ENCODE assay signal across 11 cellular contexts in genomic region chr16:89404561-89404960, GRCh38.
DNase-seq lines count a peak whose midpoint lies in the region; ATAC-seq, FAIRE-seq and TF ChIP-seq lines count a peak whose summit lies in the region.
"Had no signal": no experiment of that assay in that cellular context is flagged by ENCODE, and none has a peak within 500 bp of the region (broad histone marks: within the 10 kb centered on the region; RNA-seq: fewer than 3 reads in every experiment).

No MANE protein-coding gene starts in this region.

- H3K4me1 ChIP-seq in HepG2 (ENCODE audit: insufficient read depth, low read length) (peaks cover 68% of the 10 kb centered on the region), right lobe of liver (peaks cover 0 to 29% (median 5%) of the 10 kb centered on the region in 4 donors), left ventricle myocardium inferior (peaks cover 73% of the 10 kb centered on the region), transverse colon (peaks cover 19 to 64% (median 36%) of the 10 kb centered on the region in 4 donors), PC-9 (replicated peaks; ENCODE audit: insufficient read depth) (no peaks in the 10 kb centered on the region)

- POLR2A ChIA-PET in HepG2 (lab: Yijun Ruan, JAX), result no interaction called here
- POLR2A ChIA-PET in PC-9 (lab: Charles Lee; ENCODE audit: unreplicated experiment), result no interaction called here

- intact Hi-C loops in HepG2 (cut with micrococcal nuclease; ENCODE audit: unreplicated experiment) (no loop called here), right lobe of liver (cut with DNase I) (no loop called here), left ventricle myocardium inferior (cut with micrococcal nuclease) (no loop called here), transverse colon (cut with DNase I; ENCODE audit: low total_unique reads) (no loop called here), PC-9 (cut with micrococcal nuclease; ENCODE audit: unreplicated experiment) (no loop called here)
- intact Hi-C loops in activated T-helper 2 cell treated with anti-CD3 and anti-CD28 coated beads, Interferon-gamma antibody, Interleukin-2, Interleukin-4, amounts not matched to agents 10 μg/mL and 5 μg/mL and 100 μg/mL, durations not matched to agents 14 hours and 24 hours and 36 hours (cut with micrococcal nuclease), result no loop called here

- H3K27ac Mint-ChIP-seq in activated T-helper 2 cell treated with anti-CD3 and anti-CD28 coated beads, Interferon-gamma antibody, Interleukin-2, Interleukin-4, amounts not matched to agents 10 μg/mL and 5 μg/mL and 100 μg/mL, durations not matched to agents 14 hours and 24 hours and 36 hours, result peak overlapping the region; percentile 74

- no peaks in the 10 kb centered on the region for H3K27me3 Mint-ChIP-seq in activated T-helper 2 cell treated with anti-CD3 and anti-CD28 coated beads, Interferon-gamma antibody, Interleukin-2, Interleukin-4, amounts not matched to agents 10 μg/mL and 5 μg/mL and 100 μg/mL, durations not matched to agents 14 hours and 24 hours and 36 hours (ENCODE audit: low read depth)

- H3K4me2 ChIP-seq in HepG2 (ENCODE audit: low read depth, low read length), result no peak overlapping the region
- no peak overlapping the region for H3K4me2 ChIP-seq in PC-9

- H2AFZ ChIP-seq in HepG2 (ENCODE audit: low read length) (no peak overlapping the region), PC-9 (no peak overlapping the region)

- TF ChIP-seq CTCF in HepG2 (CRISPR knock-in tag; IDR thresholded peaks at IDR 0.05) (no peak), right lobe of liver (IDR thresholded peaks at IDR 0.05) (no peak), left ventricle myocardium inferior (IDR thresholded peaks at IDR 0.05; ENCODE audit: borderline replicate concordance) (no peak), transverse colon (IDR thresholded peaks at IDR 0.05) (no peak), PC-9 (conservative IDR thresholded peaks at IDR 0.05) (no peak)

- peaks cover 60% of the 10 kb centered on the region for H3K4me1 Mint-ChIP-seq in activated T-helper 2 cell treated with anti-CD3 and anti-CD28 coated beads, Interferon-gamma antibody, Interleukin-2, Interleukin-4, amounts not matched to agents 10 μg/mL and 5 μg/mL and 100 μg/mL, durations not matched to agents 14 hours and 24 hours and 36 hours (ENCODE audit: low read depth)

- peaks cover 36% of the 10 kb centered on the region for H3F3A ChIP-seq in PC-9 (ENCODE audit: insufficient read depth, low read depth)

- no peak overlapping the region for H3K4me3 ChIP-seq in HepG2 (replicated peaks in 1 of 3; ENCODE audit: insufficient read depth in 1 of 3, low read depth in 2 of 3, low read length in 3 of 3)
- H3K4me3 ChIP-seq in right lobe of liver, result no peak overlapping the region
- H3K4me3 ChIP-seq in left ventricle myocardium inferior, result no peak overlapping the region
- H3K4me3 ChIP-seq in transverse colon, result no peak overlapping the region
- no peak overlapping the region for H3K4me3 ChIP-seq in PC-9

- H3K27me3 ChIP-seq in HepG2 (ENCODE audit: control insufficient read depth in 1 of 2, insufficient read depth in 2 of 2, low read length in 2 of 2) (no peaks in the 10 kb centered on the region), right lobe of liver (no peaks in the 10 kb centered on the region), left ventricle myocardium inferior (ENCODE audit: low read depth) (no peaks in the 10 kb centered on the region), transverse colon (no peaks in the 10 kb centered on the region), PC-9 (ENCODE audit: insufficient read depth, low read depth) (no peaks in the 10 kb centered on the region)

- no peak for TF ChIP-seq RAD21 in HepG2 (CRISPR knock-in tag; IDR thresholded peaks at IDR 0.05)

- CTCF ChIA-PET in HepG2 (lab: Yijun Ruan, JAX; ENCODE audit: low intra/inter-chr PET ratio, low total read pairs) (no interaction called here), PC-9 (lab: Charles Lee) (no interaction called here)

- H4K20me1 ChIP-seq in HepG2 (ENCODE audit: insufficient read depth, low read length) (peaks cover 84% of the 10 kb centered on the region), PC-9 (ENCODE audit: insufficient read depth) (peaks cover 90% of the 10 kb centered on the region)

- peaks cover 6 to 7% of the 10 kb centered on the region in 2 experiments; a peak in 3 of 5 replicates for H3K36me3 ChIP-seq in HepG2 (replicated peaks in 1 of 2; ENCODE audit: control insufficient read depth in 1 of 2, insufficient read depth in 2 of 2, low read length in 2 of 2)
- H3K36me3 ChIP-seq in right lobe of liver, result no peaks in the 10 kb centered on the region
- no peaks in the 10 kb centered on the region for H3K36me3 ChIP-seq in left ventricle myocardium inferior
- H3K36me3 ChIP-seq in transverse colon, result no peaks in the 10 kb centered on the region
- H3K36me3 ChIP-seq in PC-9 (ENCODE audit: low read depth), result no peaks in the 10 kb centered on the region

- BruUV-seq in HepG2 (replicated peaks; lab: Mats Ljungman, UMichigan), result TSS peak; percentile 14
- BruUV-seq in PC-9 (replicated peaks; lab: Mats Ljungman, UMichigan), result no TSS peak

- TF ChIP-seq POLR2A in HepG2 (IDR thresholded peaks at IDR 0.05; ENCODE audit: insufficient read depth in 1 of 2, low read depth in 2 of 2, low read length in 2 of 2) (no peak), right lobe of liver (IDR thresholded peaks at IDR 0.05) (no peak), transverse colon (IDR thresholded peaks at IDR 0.05) (no peak)

- in situ Hi-C loops in HepG2 (cut with HindIII; ENCODE audit: extremely low pct_ligation_motif_present, low pct_unique_long_range_greater_than_20kb) (no loop called here), transverse colon (cut with MboI; ENCODE audit: low pct_ligation_motif_present in 1 of 4, low pct_unique_long_range_greater_than_20kb in 1 of 4, low sequenced_read_pairs in 3 of 4) (no loop called here)

- H3K9me2 ChIP-seq in PC-9 (ENCODE audit: insufficient read depth), result no peaks in the 10 kb centered on the region

- H3K9me3 Mint-ChIP-seq in activated T-helper 2 cell treated with anti-CD3 and anti-CD28 coated beads, Interferon-gamma antibody, Interleukin-2, Interleukin-4, amounts not matched to agents 10 μg/mL and 5 μg/mL and 100 μg/mL, durations not matched to agents 14 hours and 24 hours and 36 hours, result no peaks in the 10 kb centered on the region

- ATAC-seq in HepG2, result no peak
- no peak for ATAC-seq in right lobe of liver

- WGBS in HepG2 (ENCODE audit: low lambda C conversion rate), result 95% methylated on average over 8 of the region's 8 CpGs
- WGBS in right lobe of liver (ENCODE audit: insufficient coverage, low coverage, low lambda C conversion rate, missing lambda C conversion rate), result 88% methylated on average over 6 of the region's 8 CpGs
- WGBS in transverse colon (ENCODE audit: low coverage in 1 of 2), 2 donors, result 60 to 76% methylated on average over 1 to 8 of the region's 8 CpGs

- FAIRE-seq in HepG2 (lab: Jason Lieb, UNC), result no peak

- H3K4me3 Mint-ChIP-seq in activated T-helper 2 cell treated with anti-CD3 and anti-CD28 coated beads, Interferon-gamma antibody, Interleukin-2, Interleukin-4, amounts not matched to agents 10 μg/mL and 5 μg/mL and 100 μg/mL, durations not matched to agents 14 hours and 24 hours and 36 hours (ENCODE audit: low read depth), result no peak overlapping the region

- H3K79me2 ChIP-seq in HepG2 (ENCODE audit: insufficient read depth, low read length) (peaks cover 87% of the 10 kb centered on the region), PC-9 (ENCODE audit: low read depth) (peaks cover 88% of the 10 kb centered on the region)

- no peak for TF ChIP-seq EP300 in HepG2 (IDR thresholded peaks at IDR 0.05; ENCODE audit: low read depth in 2 of 2, low read length in 2 of 2)
- no peak for TF ChIP-seq EP300 in HepG2 (CRISPR knock-in tag; IDR thresholded peaks at IDR 0.05; ENCODE audit: borderline replicate concordance)
- no peak for TF ChIP-seq EP300 in transverse colon (IDR thresholded peaks at IDR 0.05; ENCODE audit: low read depth)

- H3K9me3 ChIP-seq in HepG2 (ENCODE audit: low read length) (no peaks in the 10 kb centered on the region), right lobe of liver (no peaks in the 10 kb centered on the region), left ventricle myocardium inferior (replicated peaks) (no peaks in the 10 kb centered on the region), transverse colon (no peaks in the 10 kb centered on the region), PC-9 (ENCODE audit: insufficient read depth, low read depth) (no peaks in the 10 kb centered on the region)

- H3K36me3 Mint-ChIP-seq in activated T-helper 2 cell treated with anti-CD3 and anti-CD28 coated beads, Interferon-gamma antibody, Interleukin-2, Interleukin-4, amounts not matched to agents 10 μg/mL and 5 μg/mL and 100 μg/mL, durations not matched to agents 14 hours and 24 hours and 36 hours (ENCODE audit: low read depth), result peaks cover 16% of the 10 kb centered on the region

- H3K27ac ChIP-seq in HepG2 (ENCODE audit: extremely low read length, insufficient read depth, low read length), result no peak overlapping the region
- no peak overlapping the region for H3K27ac ChIP-seq in right lobe of liver
- peak overlapping the region; percentile 60 for H3K27ac ChIP-seq in left ventricle myocardium inferior (replicated peaks)
- no peak overlapping the region for H3K27ac ChIP-seq in transverse colon
- H3K27ac ChIP-seq in PC-9, result no peak overlapping the region

- no peak overlapping the region for H3K9ac ChIP-seq in HepG2 (ENCODE audit: insufficient read depth, low read depth, low read length)

- DNase-seq in HepG2 (ENCODE audit: low spot score) (no peak), right lobe of liver (no peak), left ventricle myocardium inferior (peak; percentile 49), transverse colon (peak; percentile 46), GDM1 (lab: John Stamatoyannopoulos, UW) (no peak), PC-9 (no peak), NOMO-1 treated with dmso at 0.1 percent for 144 hours (lab: John Stamatoyannopoulos, UW; ENCODE audit: unreplicated experiment) (no peak)
- no peak for DNase-seq in activated T-helper 2 cell treated with anti-CD3 and anti-CD28 coated beads, Interferon-gamma antibody, Interleukin-2, Interleukin-4, amounts not matched to agents 10 μg/mL and 5 μg/mL and 100 μg/mL, durations not matched to agents 14 hours and 24 hours and 36 hours (ENCODE audit: low spot score)
- DNase-seq: activated CD8-positive, alpha-beta memory T cell treated with anti-CD3 and anti-CD28 coated beads for 24 hours; stimulated activated CD4-positive, alpha-beta T cell treated with anti-CD3 and anti-CD28 coated beads, Interleukin-2, amount 100 ng/mL, for 24 hours; stimulated activated naive CD4-positive, alpha-beta T cell had no signal

TF ChIP-seq in HepG2, 621 proteins besides CTCF, POLR2A, EP300 and RAD21 (continues in another document):
- TF ChIP-seq ZNF597 (CRISPR knock-in tag; IDR thresholded peaks at IDR 0.05), result no peak

Comparison
In these comparisons a context has a peak if more than half of its experiments do, and no peak if none do; other contexts are left out.
1. DNase-seq: peak in left ventricle myocardium inferior (single experiment) and transverse colon (single experiment); none in HepG2 (single experiment), right lobe of liver (0 of 3), activated T-helper 2 cell treated with anti-CD3 and anti-CD28 coated beads, Interferon-gamma antibody, Interleukin-2, Interleukin-4, amounts not matched to agents 10 μg/mL and 5 μg/mL and 100 μg/mL, durations not matched to agents 14 hours and 24 hours and 36 hours (single experiment), GDM1 (single experiment), PC-9 (0 of 2) and NOMO-1 treated with dmso at 0.1 percent for 144 hours (single experiment).